1 cellular context compared by ENCODE assay signal in the genomic region with DNA sequence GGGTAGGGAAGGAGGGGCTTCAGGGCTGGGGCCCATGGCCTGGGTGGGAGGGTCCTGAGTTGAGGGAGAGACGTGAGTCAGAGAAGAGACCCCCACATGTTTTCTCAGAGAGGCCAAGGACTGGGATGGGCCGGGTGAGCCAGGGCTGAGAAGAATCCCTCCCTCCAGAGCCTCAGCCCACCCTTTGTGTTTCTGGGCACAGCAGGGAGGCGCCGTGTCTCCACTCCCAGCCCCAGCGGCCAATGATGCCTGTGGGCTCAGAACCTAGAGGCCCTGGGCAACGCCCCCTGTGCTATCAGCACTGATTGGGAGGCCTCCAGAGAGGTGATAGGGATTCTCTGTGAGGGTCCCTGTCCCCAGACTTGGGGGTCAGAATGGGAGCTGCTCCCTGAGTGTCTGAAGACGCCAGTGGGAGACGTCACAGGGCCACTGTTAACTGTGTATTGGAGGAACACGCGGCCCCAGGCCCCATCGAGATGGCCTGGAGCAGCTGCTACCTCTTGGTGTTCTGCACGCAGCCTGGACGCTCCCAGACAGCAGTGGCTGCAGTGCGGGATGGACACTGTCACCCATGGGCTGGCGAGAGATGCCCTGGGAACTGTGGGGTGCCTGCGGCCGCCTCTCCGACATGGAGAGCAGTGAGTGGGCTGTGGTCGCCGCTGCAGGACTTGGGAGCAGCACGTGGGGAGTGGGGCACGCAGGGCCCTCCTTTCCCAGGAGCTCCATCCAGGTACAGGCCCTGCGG.
A peak's percentile ranks its signal among the peaks of the same experiment; 100 is the strongest.
TF ChIP-seq lines count a peak whose summit lies in the region.

No MANE protein-coding gene starts in this region.

TF ChIP-seq in HepG2, 621 proteins besides CTCF, POLR2A, EP300 and RAD21:
- TF ChIP-seq AGO2 (optimal IDR thresholded peaks at IDR 0.05; ENCODE audit: low read depth, low read length) (peak; percentile 22), NFYB (CRISPR knock-in tag; IDR thresholded peaks at IDR 0.05) (no peak)
